8 cellular contexts compared by ENCODE assay signal in genomic region chr6:79234150-79235022, GRCh38. TPM values are rescaled to one million over a fixed set of nuclear protein-coding genes. Genes with fewer than 3 reads are reported as not detected.
DNase-seq lines count a peak whose midpoint lies in the region; ATAC-seq, FAIRE-seq and TF ChIP-seq lines count a peak whose summit lies in the region.

TSS of gene HMGN3 (minus strand) at chr6:79234682.

- WGBS in small intestine, 3 donors: 2 to 3% (median 2%) methylated on average over 51 of the region's 51 CpGs

- peak; percentile 97 for DNase-seq in NCI-H2196 (lab: John Stamatoyannopoulos, UW; ENCODE audit: unreplicated experiment)
- peak; percentile 78 for DNase-seq in bronchial epithelial cell (ENCODE audit: low read depth)
- peak; percentile 95 for DNase-seq in iPS-NIHi11 (ENCODE audit: low spot score)
- DNase-seq in small intestine: peak; percentile 92

- no peak for TF ChIP-seq CTCF in WI38 (IDR thresholded peaks at IDR 0.05; ENCODE audit: low read depth, low read length)
- no peak for TF ChIP-seq CTCF in bronchial epithelial cell (IDR thresholded peaks at IDR 0.05; ENCODE audit: insufficient read depth, low read length, severe bottlenecking)

- peak within 1 kb of the TSS; percentile 99 for H2AFZ ChIP-seq in ACC112 (ENCODE audit: low read length, unreplicated experiment)

- H3K4me3 ChIP-seq in ACC112 (ENCODE audit: low read depth, low read length) (peak within 1 kb of the TSS; percentile 95), WI38 (ENCODE audit: low read depth, low read length) (peak within 1 kb of the TSS; percentile 77), bronchial epithelial cell (ENCODE audit: low read depth, low read length) (peak within 1 kb of the TSS; percentile 61), small intestine (ENCODE audit: low read depth in 1 of 2, low read length in 2 of 2) (peak within 1 kb of the TSS; percentile 50 to 70)

- H3K27me3 ChIP-seq in ACC112 (ENCODE audit: insufficient read depth, low read length) (no peaks in the 10 kb centered on the region), bronchial epithelial cell (ENCODE audit: control insufficient read depth, insufficient read depth, low read length) (no peaks in the 10 kb centered on the region), small intestine (ENCODE audit: control insufficient read depth in 2 of 2, insufficient read depth in 2 of 2, low read length in 2 of 2) (no peaks in the 10 kb centered on the region)

- ATAC-seq in GM18868 (IDR thresholded peaks at IDR 0.05; ENCODE audit: unreplicated experiment): peak; percentile 91
- peak; percentile 87 for ATAC-seq in HG03108 (IDR thresholded peaks at IDR 0.05; ENCODE audit: unreplicated experiment)

- H3K36me3 ChIP-seq in ACC112 (ENCODE audit: insufficient read depth, low read length) (no peaks in the 10 kb centered on the region), bronchial epithelial cell (ENCODE audit: control insufficient read depth, insufficient read depth, low read length) (no peaks in the 10 kb centered on the region), small intestine (ENCODE audit: control insufficient read depth in 2 of 2, insufficient read depth in 2 of 2, low read length in 2 of 2) (no peaks in the 10 kb centered on the region)

- peak within 1 kb of the TSS; percentile 72 for H3K27ac ChIP-seq in ACC112 (ENCODE audit: low read depth, low read length)
- peak within 1 kb of the TSS; percentile 78 to 82 for H3K27ac ChIP-seq in small intestine (ENCODE audit: low read depth in 1 of 2, low read length in 1 of 2)

- H3K79me2 ChIP-seq in ACC112 (ENCODE audit: control insufficient read depth, insufficient read depth, low read length, unreplicated experiment): peaks cover 38% of the 10 kb centered on the region

- no peak for FAIRE-seq in bronchial epithelial cell (lab: Jason Lieb, UNC)
- no peak for FAIRE-seq in small intestine (lab: Jason Lieb, UNC)

- no peaks in the 10 kb centered on the region for H3K9me3 ChIP-seq in small intestine (ENCODE audit: control insufficient read depth, low read depth)

- H3K4me1 ChIP-seq in ACC112 (ENCODE audit: control insufficient read depth, insufficient read depth, low read length, unreplicated experiment) (peaks cover 22% of the 10 kb centered on the region), small intestine (ENCODE audit: control insufficient read depth in 2 of 2, insufficient read depth in 1 of 2, low read depth in 1 of 2, low read length in 1 of 2) (peaks cover 0 to 4% of the 10 kb centered on the region in 2 donors)

RNA-seq across cellular contexts. Expression of gene HMGN3, which starts in this region (rescaled TPM):
- 14.2 and 41.5 TPM in 2 replicates for total RNA-seq in bronchial epithelial cell
- polyA plus RNA-seq in small intestine: 100 to 1,000 TPM in 1 of 3 donors, 10 to 100 TPM in 2; 51.1 to 106 (median 74.0) TPM

Comparison
In these comparisons a context has a peak if more than half of its experiments do, and no peak if none do; other contexts are left out.
1. Peak in every context shown above with its lines: DNase-seq, ATAC-seq, H3K4me3 ChIP-seq and H3K27ac ChIP-seq.